ENCODE assay signal across 16 cellular contexts in genomic region chr2:109694190-109694589, GRCh38.
DNase-seq lines count a peak whose midpoint lies in the region; ATAC-seq, FAIRE-seq and TF ChIP-seq lines count a peak whose summit lies in the region.
"Had no signal": no experiment of that assay in that cellular context is flagged by ENCODE, and none has a peak within 500 bp of the region (broad histone marks: within the 10 kb centered on the region; RNA-seq: fewer than 3 reads in every experiment).

No MANE protein-coding gene starts in this region.

- H3K9me3 Mint-ChIP-seq in astrocyte (ENCODE audit: unreplicated experiment), result peaks cover 1% of the 10 kb centered on the region

- H4K20me1 ChIP-seq in astrocyte (ENCODE audit: insufficient read depth, low read length) (no peaks in the 10 kb centered on the region), hepatocyte (ENCODE audit: insufficient read depth, poor library complexity, severe bottlenecking) (no peaks in the 10 kb centered on the region)
- H4K20me1 ChIP-seq: BLaER1 treated with 17β-estradiol and CSF1 and Interleukin-3, amounts not matched to agents 10 nM and 100 nM had no signal

- H3K4me2 ChIP-seq in astrocyte (ENCODE audit: low read length) (peak overlapping the region; percentile 20), hepatocyte (no peak overlapping the region)
- H3K4me2 ChIP-seq: BLaER1 treated with 17β-estradiol and CSF1 and Interleukin-3, amounts not matched to agents 10 nM and 100 nM had no signal

- DNase-seq in HS-27A (ENCODE audit: low read depth) (peak; percentile 36), astrocyte (ENCODE audit: low read depth) (peak; percentile 23), hepatocyte (ENCODE audit: low spot score) (no peak), renal cortical epithelial cell (ENCODE audit: low read depth) (peak; percentile 46), GDM1 (lab: John Stamatoyannopoulos, UW) (no peak), GM13976 (ENCODE audit: low spot score) (no peak)
- DNase-seq: activated CD8-positive, alpha-beta memory T cell treated with anti-CD3 and anti-CD28 coated beads, Interleukin-2, amount 10 ng/mL, durations not matched to agents 7 days and 5 days; activated naive CD8-positive, alpha-beta T cell treated with anti-CD3 and anti-CD28 coated beads, Interleukin-2, amount 10 ng/mL, durations not matched to agents 7 days and 5 days; NCI-H1092 treated with DMSO at 0.1 percent for 48 hours; NCI-H774; SHP77 treated with DMSO at 0.1 percent for 48 hours had no signal

- TF ChIP-seq CTCF in astrocyte (IDR thresholded peaks at IDR 0.05; ENCODE audit: insufficient read depth, low read depth, low read length) (no peak), hepatocyte (IDR thresholded peaks at IDR 0.05; ENCODE audit: poor library complexity) (no peak), GM13976 (IDR thresholded peaks at IDR 0.05; ENCODE audit: borderline replicate concordance, control extremely low read depth, extremely low read depth, insufficient read depth, missing control alignments) (no peak)

- in situ Hi-C loops in GM13976 (cut with MboI; ENCODE audit: low sequenced_read_pairs, unreplicated experiment), result no loop called here

- no peaks in the 10 kb centered on the region for H3K79me2 ChIP-seq in astrocyte (ENCODE audit: insufficient read depth, low read length)
- H3K79me2 ChIP-seq in hepatocyte, result no peaks in the 10 kb centered on the region

- no peak for ATAC-seq in HG02970 (IDR thresholded peaks at IDR 0.05; ENCODE audit: low FRiP score, unreplicated experiment)
- no peak for ATAC-seq in GM18517 (IDR thresholded peaks at IDR 0.05; ENCODE audit: unreplicated experiment)
- ATAC-seq: activated CD8-positive, alpha-beta memory T cell treated with anti-CD3 and anti-CD28 coated beads, Interleukin-2, amount 10 ng/mL, durations not matched to agents 7 days and 5 days; stimulated activated memory B cell treated with anti-CD40 and anti-IgM and Interleukin-4, amounts not matched to agents 10 μg/mL and 1 μg/mL and 100 μg/mL, for 72 hours had no signal

- H3K27me3 ChIP-seq in astrocyte (ENCODE audit: insufficient read depth, low read length), result no peaks in the 10 kb centered on the region
- H3K27me3 ChIP-seq in hepatocyte, result no peaks in the 10 kb centered on the region
- H3K27me3 ChIP-seq: BLaER1 treated with 17β-estradiol and CSF1 and Interleukin-3, amounts not matched to agents 10 nM and 100 nM had no signal

- no peak overlapping the region for H2AFZ ChIP-seq in astrocyte (ENCODE audit: low read depth, low read length)
- no peak overlapping the region for H2AFZ ChIP-seq in hepatocyte

- H3K9me2 ChIP-seq in hepatocyte (replicated peaks; ENCODE audit: insufficient read depth), result no peaks in the 10 kb centered on the region

- H3K27ac Mint-ChIP-seq in astrocyte (ENCODE audit: unreplicated experiment), result peak overlapping the region; percentile 62
- H3K27ac Mint-ChIP-seq: activated CD8-positive, alpha-beta memory T cell treated with anti-CD3 and anti-CD28 coated beads, Interleukin-2, amount 10 ng/mL, durations not matched to agents 7 days and 5 days; activated naive CD8-positive, alpha-beta T cell treated with anti-CD3 and anti-CD28 coated beads, Interleukin-2, amount 10 ng/mL, durations not matched to agents 7 days and 5 days; stimulated activated memory B cell treated with anti-CD40 and anti-IgM and Interleukin-4, amounts not matched to agents 10 μg/mL and 1 μg/mL and 100 μg/mL, for 72 hours had no signal

- no peaks in the 10 kb centered on the region for H3K36me3 Mint-ChIP-seq in astrocyte (ENCODE audit: low read depth, unreplicated experiment)
- H3K36me3 Mint-ChIP-seq: activated naive CD8-positive, alpha-beta T cell treated with anti-CD3 and anti-CD28 coated beads, Interleukin-2, amount 10 ng/mL, durations not matched to agents 7 days and 5 days; stimulated activated memory B cell treated with anti-CD40 and anti-IgM and Interleukin-4, amounts not matched to agents 10 μg/mL and 1 μg/mL and 100 μg/mL, for 72 hours had no signal

- no peak overlapping the region for H3K9ac ChIP-seq in astrocyte (ENCODE audit: low read length)
- H3K9ac ChIP-seq: BLaER1 treated with 17β-estradiol and CSF1 and Interleukin-3, amounts not matched to agents 10 nM and 100 nM had no signal

- H3K4me1 ChIP-seq in astrocyte (ENCODE audit: insufficient read depth, low read length) (peaks cover 5% of the 10 kb centered on the region), hepatocyte (ENCODE audit: insufficient read depth) (peaks cover 55% of the 10 kb centered on the region)

- H3K4me1 Mint-ChIP-seq in astrocyte (ENCODE audit: low read depth, unreplicated experiment), result peaks cover 14% of the 10 kb centered on the region
- H3K4me1 Mint-ChIP-seq: activated naive CD8-positive, alpha-beta T cell treated with anti-CD3 and anti-CD28 coated beads, Interleukin-2, amount 10 ng/mL, durations not matched to agents 7 days and 5 days; stimulated activated memory B cell treated with anti-CD40 and anti-IgM and Interleukin-4, amounts not matched to agents 10 μg/mL and 1 μg/mL and 100 μg/mL, for 72 hours had no signal

- FAIRE-seq in astrocyte (lab: Jason Lieb, UNC), result no peak

- H3K9me3 ChIP-seq in astrocyte (ENCODE audit: insufficient read depth, low read depth, low read length) (no peaks in the 10 kb centered on the region), hepatocyte (ENCODE audit: low read depth) (no peaks in the 10 kb centered on the region)

- no peaks in the 10 kb centered on the region for H3K36me3 ChIP-seq in astrocyte (ENCODE audit: insufficient read depth, low read length)
- no peaks in the 10 kb centered on the region for H3K36me3 ChIP-seq in hepatocyte (replicated peaks; ENCODE audit: insufficient read depth, low read depth)
- H3K36me3 ChIP-seq: BLaER1 treated with 17β-estradiol and CSF1 and Interleukin-3, amounts not matched to agents 10 nM and 100 nM had no signal

- WGBS in hepatocyte (ENCODE audit: low lambda C conversion rate, missing lambda C conversion rate), result 11% methylated on average over 2 of the region's 2 CpGs

- H3K27ac ChIP-seq in astrocyte (ENCODE audit: low read depth, low read length), result no peak overlapping the region
- peak overlapping the region; percentile 94 for H3K27ac ChIP-seq in hepatocyte
- H3K27ac ChIP-seq: BLaER1 treated with 17β-estradiol and CSF1 and Interleukin-3, amounts not matched to agents 10 nM and 100 nM; HL-60 had no signal

- H3K4me3 ChIP-seq in astrocyte (ENCODE audit: insufficient read depth, low read depth, low read length), result no peak overlapping the region
- no peak overlapping the region for H3K4me3 ChIP-seq in hepatocyte
- H3K4me3 ChIP-seq: BLaER1 treated with 17β-estradiol and CSF1 and Interleukin-3, amounts not matched to agents 10 nM and 100 nM had no signal

- H3K27me3 Mint-ChIP-seq in astrocyte (ENCODE audit: low read depth, unreplicated experiment), result no peaks in the 10 kb centered on the region

- H3K4me3 Mint-ChIP-seq in astrocyte (ENCODE audit: unreplicated experiment), result no peak overlapping the region
- H3K4me3 Mint-ChIP-seq: activated CD8-positive, alpha-beta memory T cell treated with anti-CD3 and anti-CD28 coated beads, Interleukin-2, amount 10 ng/mL, durations not matched to agents 7 days and 5 days; activated naive CD8-positive, alpha-beta T cell treated with anti-CD3 and anti-CD28 coated beads, Interleukin-2, amount 10 ng/mL, durations not matched to agents 7 days and 5 days; stimulated activated memory B cell treated with anti-CD40 and anti-IgM and Interleukin-4, amounts not matched to agents 10 μg/mL and 1 μg/mL and 100 μg/mL, for 72 hours had no signal

Comparison
In these comparisons a context has a peak if more than half of its experiments do, and no peak if none do; other contexts are left out.
1. DNase-seq: peak in HS-27A (single experiment), astrocyte (single experiment) and renal cortical epithelial cell (single experiment); none in hepatocyte (single experiment), GDM1 (single experiment) and GM13976 (single experiment).